9 cellular contexts compared by ENCODE assay signal in the genomic region with DNA sequence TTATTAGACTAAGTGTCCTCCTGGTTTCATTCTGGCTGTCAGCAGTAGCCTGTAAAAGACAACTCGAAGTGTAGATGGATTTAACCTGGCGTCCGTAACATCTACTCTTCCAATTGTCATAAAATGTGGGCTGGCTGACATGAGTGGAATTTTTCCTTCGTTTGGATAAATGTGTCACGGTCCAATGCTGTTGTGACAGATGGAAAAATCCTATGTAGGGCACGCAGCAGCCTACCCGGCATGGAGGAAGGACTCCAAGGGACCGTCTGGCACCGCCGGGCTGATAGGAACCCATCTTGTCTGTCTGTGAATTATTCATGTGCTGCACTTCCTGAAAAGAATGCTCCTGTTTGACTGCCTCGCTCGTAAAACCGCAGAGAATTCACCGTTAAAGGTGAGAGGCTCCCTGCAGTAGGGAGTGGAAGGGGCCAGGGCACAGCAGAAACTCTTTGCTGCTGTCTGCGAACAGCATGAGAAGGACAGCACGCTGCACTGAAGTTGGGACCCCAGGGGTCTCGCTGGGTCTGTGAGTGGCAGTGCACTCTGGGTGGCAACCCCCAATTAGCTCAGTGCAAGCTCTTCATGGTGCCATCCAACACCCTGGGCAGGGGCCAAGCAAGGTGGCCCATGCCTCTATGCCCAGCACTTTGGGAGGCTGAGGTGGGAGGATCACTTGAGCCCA. TPM values are rescaled to one million over a fixed set of nuclear protein-coding genes. Genes with fewer than 3 reads are reported as not detected.
DNase-seq lines count a peak whose midpoint lies in the region; ATAC-seq, FAIRE-seq and TF ChIP-seq lines count a peak whose summit lies in the region.
"Had no signal": no experiment of that assay in that cellular context is flagged by ENCODE, and none has a peak within 500 bp of the region (broad histone marks: within the 10 kb centered on the region; RNA-seq: fewer than 3 reads in every experiment).

No MANE protein-coding gene starts in this region.

- H3K4me1 Mint-ChIP-seq in natural killer cell treated with Interleukin-12 subunit alpha and Interleukin-12 subunit beta and Interleukin-15 and Interleukin-18, amount 100 ng/mL, for 72 hours (ENCODE audit: low read depth in 2 of 2): peaks cover 41 to 43% of the 10 kb centered on the region in 2 donors

- H3K36me3 ChIP-seq in GM12878 (ENCODE audit: control insufficient read depth in 2 of 2, insufficient read depth in 2 of 2, low read length in 1 of 2) (peaks cover 0 to 5% of the 10 kb centered on the region in 2 experiments; a peak in 3 of 4 replicates), vagina (peaks cover 0 to 3% of the 10 kb centered on the region in 2 donors)

- RAD21 ChIA-PET in GM12878 (lab: Charles Lee; ENCODE audit: unreplicated experiment): interaction anchor here (1.1 to 2.8 kb wide), 5 partner anchors 12 to 35 kb away, joined by 4 to 26 read pairs (median 6); no protein-coding TSS in a partner anchor

- peak; percentile 65; the same call in 1 of the 2 replicates for TF ChIP-seq POLR2A in GM12878 (IDR thresholded peaks at IDR 0.05; ENCODE audit: low read depth, low read length)
- TF ChIP-seq POLR2A in vagina (IDR thresholded peaks at IDR 0.05): no peak

- H3K36me3 Mint-ChIP-seq in natural killer cell treated with Interleukin-12 subunit alpha and Interleukin-12 subunit beta and Interleukin-15 and Interleukin-18, amount 100 ng/mL, for 72 hours: no peaks in the 10 kb centered on the region

- peak overlapping the region; percentile 55 for H3K4me3 Mint-ChIP-seq in natural killer cell treated with Interleukin-12 subunit alpha and Interleukin-12 subunit beta and Interleukin-15 and Interleukin-18, amount 100 ng/mL, for 72 hours

- H3K4me2 ChIP-seq in GM12878 (ENCODE audit: control insufficient read depth, insufficient read depth): peak overlapping the region; percentile 92

- TF ChIP-seq EP300 in GM12878 (IDR thresholded peaks at IDR 0.05; ENCODE audit: borderline replicate concordance in 1 of 2, control insufficient read depth in 1 of 2, low read depth in 2 of 2, low read length in 2 of 2): no peak; a peak in 1 of 4 replicates

- H2AFZ ChIP-seq in GM12878 (ENCODE audit: control insufficient read depth, low read depth, low read length): peak overlapping the region; percentile 33; the same call in 1 of the 2 replicates

- H3K4me1 ChIP-seq in GM12878 (ENCODE audit: control insufficient read depth, insufficient read depth, low read length) (peaks cover 45% of the 10 kb centered on the region), vagina (peaks cover 47% of the 10 kb centered on the region)

- H3K9me3 ChIP-seq in GM12878 (replicated peaks; ENCODE audit: control insufficient read depth, insufficient read depth, low read length) (no peaks in the 10 kb centered on the region), vagina (no peaks in the 10 kb centered on the region)

- SMC1A ChIA-PET in GM12878 (lab: Charles Lee; ENCODE audit: uncharacterized antibody, unreplicated experiment): interaction anchor here (0.5 to 3.2 kb wide), 8 partner anchors 10 to 27 kb away, joined by 3 to 12 read pairs (median 5); no protein-coding TSS in a partner anchor

- ATAC-seq in HG03432 (IDR thresholded peaks at IDR 0.05; ENCODE audit: unreplicated experiment) (peak; percentile 21), GM12878 (peak; percentile 49), omental fat pad (ENCODE audit: low FRiP score) (no peak)
- no peak for ATAC-seq in natural killer cell treated with Interleukin-12 subunit alpha and Interleukin-12 subunit beta and Interleukin-15 and Interleukin-18, amount 100 ng/mL, for 72 hours

- H3K27ac Mint-ChIP-seq in natural killer cell treated with Interleukin-12 subunit alpha and Interleukin-12 subunit beta and Interleukin-15 and Interleukin-18, amount 100 ng/mL, for 72 hours: peak overlapping the region; percentile 72 to 100

- CTCF ChIA-PET in GM12878 (lab: Yijun Ruan, JAX): interaction anchor here (1.2 to 5.0 kb wide), 4 partner anchors 10 to 25 kb away, joined by 3 to 39 read pairs (median 5); no protein-coding TSS in a partner anchor

- peak; percentile 38 for DNase-seq in DMS79 (lab: John Stamatoyannopoulos, UW)
- peak; percentile 58 to 75 (median 71) for DNase-seq in T-helper 1 cell
- DNase-seq in GM12878 (ENCODE audit: low read depth, low spot score): no peak
- DNase-seq in natural killer cell treated with Interleukin-12 subunit alpha and Interleukin-12 subunit beta and Interleukin-15 and Interleukin-18, amount 100 ng/mL, for 72 hours (ENCODE audit: low spot score): no peak
- DNase-seq in vagina (ENCODE audit: extremely low spot score in 2 of 2): no peak
- DNase-seq in omental fat pad (ENCODE audit: low spot score): no peak
- DNase-seq in SK-N-DZ (ENCODE audit: low spot score): no peak

- no peaks in the 10 kb centered on the region for H3K27me3 Mint-ChIP-seq in natural killer cell treated with Interleukin-12 subunit alpha and Interleukin-12 subunit beta and Interleukin-15 and Interleukin-18, amount 100 ng/mL, for 72 hours

- 1% methylated on average over 17 of the region's 17 CpGs for WGBS in GM12878 (ENCODE audit: insufficient coverage, insufficient replicate concordance, low lambda C conversion rate, missing lambda C conversion rate)

- intact Hi-C loops in GM12878 (cut with micrococcal nuclease; ENCODE audit: unreplicated experiment) (no loop called here), vagina (cut with DNase I) (no loop called here)

- in situ Hi-C loops in GM12878 (cut with MboI): no loop called here

- no peaks in the 10 kb centered on the region for H3K9me3 Mint-ChIP-seq in natural killer cell treated with Interleukin-12 subunit alpha and Interleukin-12 subunit beta and Interleukin-15 and Interleukin-18, amount 100 ng/mL, for 72 hours

- POLR2A ChIA-PET in GM12878 (lab: Charles Lee): interaction anchor here (0.6 to 13.0 kb wide), 9 partner anchors 7 to 33 kb away, joined by 3 to 210 read pairs (median 4); partner anchors contain the start of genes ALKBH4 and LRWD1

- no peak for TF ChIP-seq CTCF in GM12878 (IDR thresholded peaks at IDR 0.05 in 2 of 3, conservative IDR thresholded peaks at IDR 0.05 in 1 of 3; ENCODE audit: control insufficient read depth in 2 of 3, extremely low read depth in 1 of 3, insufficient read depth in 1 of 3, low read depth in 3 of 3, low read length in 3 of 3)
- no peak for TF ChIP-seq CTCF in vagina (IDR thresholded peaks at IDR 0.05)
- no peak for TF ChIP-seq CTCF in omental fat pad (IDR thresholded peaks at IDR 0.05)

- peaks cover 29% of the 10 kb centered on the region for H3K79me2 ChIP-seq in GM12878 (ENCODE audit: control insufficient read depth, insufficient read depth, low read length)

- H3K9ac ChIP-seq in GM12878 (ENCODE audit: control insufficient read depth, insufficient read depth, low read length): peak overlapping the region; percentile 72

- H4K20me1 ChIP-seq in GM12878 (ENCODE audit: control insufficient read depth, insufficient read depth): no peaks in the 10 kb centered on the region

- H3K27me3 ChIP-seq in GM12878 (replicated peaks in 1 of 2; ENCODE audit: control insufficient read depth in 2 of 2, insufficient read depth in 2 of 2, low read length in 1 of 2) (no peaks in the 10 kb centered on the region), vagina (no peaks in the 10 kb centered on the region)

- H3K27ac ChIP-seq in GM12878 (ENCODE audit: control insufficient read depth, insufficient read depth): peak overlapping the region; percentile 93
- H3K27ac ChIP-seq in vagina: peak overlapping the region; percentile 84

- H3K4me3 ChIP-seq in GM12878 (peak overlapping the region; percentile 15; the same call in 1 of the 2 replicates), vagina (no peak overlapping the region)
- H3K4me3 ChIP-seq: lung had no signal

- TF ChIP-seq RAD21 in GM12878 (IDR thresholded peaks at IDR 0.05; ENCODE audit: insufficient read depth, low read depth, low read length): no peak

- no TSS peak for BruUV-seq in GM12878 (replicated peaks; lab: Mats Ljungman, UMichigan)

- peak; percentile 97 for FAIRE-seq in GM12878 (lab: Jason Lieb, UNC)

RNA-seq across cellular contexts. Expression of gene ORAI2, which starts 1.6 kb away (rescaled TPM):
- 58.5 and 75.7 TPM in 2 replicates for total RNA-seq in GM12878 (2013; cell fraction: nucleolus; rRNA removed)
- 47.4 and 57.8 TPM in 2 replicates for total RNA-seq in GM12878 (2014; rRNA removed)
- total RNA-seq in GM12878 (2014; rRNA removed; fragmentation: Illumina TruSeq; extraction: Trizol): 18.8 and 19.7 TPM in 2 replicates
- 76.0 and 76.2 TPM in 2 replicates for total RNA-seq in GM12878 (2021)
- polyA plus RNA-seq in GM12878 (2011; ENCODE audit: low read depth): 13.3 TPM
- 19.8 and 35.9 TPM in 2 replicates for polyA plus RNA-seq in GM12878 (2011; rRNA removed)
- polyA plus RNA-seq in GM12878 (2011; cell fraction: cytosol; rRNA removed): 93.9 and 138 TPM in 2 replicates
- polyA plus RNA-seq in GM12878 (2011; cell fraction: nucleus; rRNA removed): 24.8 and 48.1 TPM in 2 replicates
- polyA plus RNA-seq in GM12878 (2012): 39.8 and 46.0 TPM in 2 replicates
- polyA plus RNA-seq in GM12878 (2014; fragmentation: Illumina TruSeq; extraction: Trizol): 6.7 and 18.0 TPM in 2 replicates
- polyA plus RNA-seq in GM12878 (2014; fragmentation: Nextera tagmentation; extraction: Ambion mirVana): 1 to 10 TPM; 5.8 to 8.0 TPM
- 72.6 and 75.6 TPM in 2 replicates for polyA plus RNA-seq in GM12878 (2014; rRNA removed)
- 100 to 1,000 TPM in 1 of 2 experiments, 10 to 100 TPM in 1; 85.0 to 111 TPM for polyA plus RNA-seq in GM12878 (2016; fragmentation: Nextera tagmentation; extraction: Ambion mirVana)
- polyA minus RNA-seq in GM12878 (2011; rRNA and poly(A)+ RNA removed): 68.1 and 120 TPM in 2 replicates
- polyA minus RNA-seq in GM12878 (2011; cell fraction: cytosol; rRNA and poly(A)+ RNA removed): 36.6 and 53.6 TPM in 2 replicates
- 9.7 and 27.0 TPM in 2 replicates for polyA minus RNA-seq in GM12878 (2011; cell fraction: nucleus; rRNA and poly(A)+ RNA removed)
- total RNA-seq in natural killer cell treated with Interleukin-12 subunit alpha and Interleukin-12 subunit beta and Interleukin-15 and Interleukin-18, amount 100 ng/mL, for 72 hours: 10 to 100 TPM; 56.5 to 70.4 TPM
- total RNA-seq in vagina: 15.5 TPM
- total RNA-seq in omental fat pad: 10 to 100 TPM; 11.4 to 31.6 (median 26.6) TPM
- polyA plus RNA-seq in SK-N-DZ (2014; cell fraction: cytosol; rRNA removed): 39.5 and 47.5 TPM in 2 replicates
- polyA plus RNA-seq in SK-N-DZ (2014; cell fraction: nucleus; rRNA removed): 5.3 and 6.4 TPM in 2 replicates

RNA-seq across cellular contexts. Expression of gene ALKBH4, which starts 32.9 kb away (rescaled TPM):
- total RNA-seq in GM12878 (2013; cell fraction: nucleolus; rRNA removed): 7.4 and 13.0 TPM in 2 replicates
- total RNA-seq in GM12878 (2014; rRNA removed) (14.6 and 16.9 TPM in 2 replicates), GM12878 (2014; rRNA removed; fragmentation: Illumina TruSeq; extraction: Trizol) (5.6 and 6.1 TPM in 2 replicates), GM12878 (2021) (11.9 and 14.8 TPM in 2 replicates), vagina (8.3 TPM), omental fat pad (10 to 100 TPM in 2 of 4 donors, 1 to 10 TPM in 2; 7.9 to 12.6 (median 9.7) TPM)
- polyA plus RNA-seq in GM12878 (2011; ENCODE audit: low read depth): 2.5 TPM
- polyA plus RNA-seq in GM12878 (2011; rRNA removed) (2.2 and 4.7 TPM in 2 replicates), GM12878 (2014; fragmentation: Illumina TruSeq; extraction: Trizol) (3.1 and 4.4 TPM in 2 replicates), GM12878 (2014; fragmentation: Nextera tagmentation; extraction: Ambion mirVana) (1 to 10 TPM; 4.1 to 9.1 TPM), GM12878 (2014; rRNA removed) (14.8 and 16.4 TPM in 2 replicates), GM12878 (2016; fragmentation: Nextera tagmentation; extraction: Ambion mirVana) (10 to 100 TPM; 13.6 to 15.7 TPM)
- polyA plus RNA-seq in GM12878 (2011; cell fraction: cytosol; rRNA removed): 7.6 and 12.6 TPM in 2 replicates
- 3.2 and 5.7 TPM in 2 replicates for polyA plus RNA-seq in GM12878 (2011; cell fraction: nucleus; rRNA removed)
- 7.5 and 7.6 TPM in 2 replicates for polyA plus RNA-seq in GM12878 (2012)
- 1.8 and 2.9 TPM in 2 replicates for polyA minus RNA-seq in GM12878 (2011; rRNA and poly(A)+ RNA removed)
- 1.2 and 3.3 TPM in 2 replicates for polyA minus RNA-seq in GM12878 (2011; cell fraction: cytosol; rRNA and poly(A)+ RNA removed)
- 2.4 and 4.1 TPM in 2 replicates for polyA minus RNA-seq in GM12878 (2011; cell fraction: nucleus; rRNA and poly(A)+ RNA removed)
- total RNA-seq in natural killer cell treated with Interleukin-12 subunit alpha and Interleukin-12 subunit beta and Interleukin-15 and Interleukin-18, amount 100 ng/mL, for 72 hours: 10 to 100 TPM in 1 of 2 donors, 1 to 10 TPM in 1; 7.8 to 19.3 TPM
- polyA plus RNA-seq in SK-N-DZ (2014; cell fraction: cytosol; rRNA removed): 29.0 and 33.8 TPM in 2 replicates
- 5.2 and 8.3 TPM in 2 replicates for polyA plus RNA-seq in SK-N-DZ (2014; cell fraction: nucleus; rRNA removed)

RNA-seq across cellular contexts. Expression of gene LRWD1, which starts 33.0 kb away (rescaled TPM):
- total RNA-seq in GM12878 (2013; cell fraction: nucleolus; rRNA removed): 14.5 and 20.6 TPM in 2 replicates
- total RNA-seq in GM12878 (2014; rRNA removed) (22.1 and 26.3 TPM in 2 replicates), GM12878 (2014; rRNA removed; fragmentation: Illumina TruSeq; extraction: Trizol) (21.5 and 26.0 TPM in 2 replicates), GM12878 (2021) (52.3 and 53.3 TPM in 2 replicates), vagina (11.0 TPM), omental fat pad (10 to 100 TPM in 3 of 4 donors, 1 to 10 TPM in 1; 9.8 to 19.3 (median 11.4) TPM)
- polyA plus RNA-seq in GM12878 (2011; ENCODE audit: low read depth): 7.6 TPM
- polyA plus RNA-seq in GM12878 (2011; rRNA removed) (10.3 and 22.4 TPM in 2 replicates), GM12878 (2014; fragmentation: Illumina TruSeq; extraction: Trizol) (6.1 and 18.2 TPM in 2 replicates), GM12878 (2014; fragmentation: Nextera tagmentation; extraction: Ambion mirVana) (1 to 10 TPM in 1 of 2 experiments, under 1 TPM in 1; 0.40 to 2.0 TPM), GM12878 (2014; rRNA removed) (64.4 and 72.4 TPM in 2 replicates), GM12878 (2016; fragmentation: Nextera tagmentation; extraction: Ambion mirVana) (10 to 100 TPM; 54.8 to 57.1 TPM)
- 31.1 and 46.1 TPM in 2 replicates for polyA plus RNA-seq in GM12878 (2011; cell fraction: cytosol; rRNA removed)
- polyA plus RNA-seq in GM12878 (2011; cell fraction: nucleus; rRNA removed): 48.4 and 79.5 TPM in 2 replicates
- polyA plus RNA-seq in GM12878 (2012): 14.6 and 16.7 TPM in 2 replicates
- 18.4 and 27.2 TPM in 2 replicates for polyA minus RNA-seq in GM12878 (2011; rRNA and poly(A)+ RNA removed)
- 13.2 and 19.0 TPM in 2 replicates for polyA minus RNA-seq in GM12878 (2011; cell fraction: cytosol; rRNA and poly(A)+ RNA removed)
- polyA minus RNA-seq in GM12878 (2011; cell fraction: nucleus; rRNA and poly(A)+ RNA removed): 14.1 and 29.3 TPM in 2 replicates
- 10 to 100 TPM; 22.9 to 44.2 TPM for total RNA-seq in natural killer cell treated with Interleukin-12 subunit alpha and Interleukin-12 subunit beta and Interleukin-15 and Interleukin-18, amount 100 ng/mL, for 72 hours
- polyA plus RNA-seq in SK-N-DZ (2014; cell fraction: cytosol; rRNA removed): 67.9 and 78.4 TPM in 2 replicates
- polyA plus RNA-seq in SK-N-DZ (2014; cell fraction: nucleus; rRNA removed): 91.6 and 102 TPM in 2 replicates

RNA-seq across cellular contexts. Expression of gene PRKRIP1, which starts 35.6 kb away (rescaled TPM):
- 90.6 and 113 TPM in 2 replicates for total RNA-seq in GM12878 (2013; cell fraction: nucleolus; rRNA removed)
- total RNA-seq in GM12878 (2014; rRNA removed): 26.4 and 27.8 TPM in 2 replicates
- 21.0 and 21.2 TPM in 2 replicates for total RNA-seq in GM12878 (2014; rRNA removed; fragmentation: Illumina TruSeq; extraction: Trizol)
- 25.1 and 32.4 TPM in 2 replicates for total RNA-seq in GM12878 (2021)
- polyA plus RNA-seq in GM12878 (2011; ENCODE audit: low read depth): 31.0 TPM
- polyA plus RNA-seq in GM12878 (2011; rRNA removed): 21.3 and 23.3 TPM in 2 replicates
- 24.1 and 34.0 TPM in 2 replicates for polyA plus RNA-seq in GM12878 (2011; cell fraction: cytosol; rRNA removed)
- polyA plus RNA-seq in GM12878 (2011; cell fraction: nucleus; rRNA removed): 80.6 and 93.3 TPM in 2 replicates
- 30.8 and 40.1 TPM in 2 replicates for polyA plus RNA-seq in GM12878 (2012)
- polyA plus RNA-seq in GM12878 (2014; fragmentation: Illumina TruSeq; extraction: Trizol): 12.7 and 17.7 TPM in 2 replicates
- 10 to 100 TPM; 17.0 to 18.3 TPM for polyA plus RNA-seq in GM12878 (2014; fragmentation: Nextera tagmentation; extraction: Ambion mirVana)
- 38.3 and 43.9 TPM in 2 replicates for polyA plus RNA-seq in GM12878 (2014; rRNA removed)
- polyA plus RNA-seq in GM12878 (2016; fragmentation: Nextera tagmentation; extraction: Ambion mirVana): 10 to 100 TPM; 31.6 to 38.4 TPM
- polyA minus RNA-seq in GM12878 (2011; rRNA and poly(A)+ RNA removed): 6.1 and 11.8 TPM in 2 replicates
- 5.9 and 7.0 TPM in 2 replicates for polyA minus RNA-seq in GM12878 (2011; cell fraction: cytosol; rRNA and poly(A)+ RNA removed)
- polyA minus RNA-seq in GM12878 (2011; cell fraction: nucleus; rRNA and poly(A)+ RNA removed): 16.8 and 30.2 TPM in 2 replicates
- 10 to 100 TPM; 26.7 to 39.5 TPM for total RNA-seq in natural killer cell treated with Interleukin-12 subunit alpha and Interleukin-12 subunit beta and Interleukin-15 and Interleukin-18, amount 100 ng/mL, for 72 hours
- 17.4 TPM for total RNA-seq in vagina
- total RNA-seq in omental fat pad: 10 to 100 TPM; 15.6 to 29.9 (median 20.2) TPM
- polyA plus RNA-seq in SK-N-DZ (2014; cell fraction: cytosol; rRNA removed): 27.2 and 37.1 TPM in 2 replicates
- 77.9 and 91.7 TPM in 2 replicates for polyA plus RNA-seq in SK-N-DZ (2014; cell fraction: nucleus; rRNA removed)

RNA-seq across cellular contexts. Expression of gene POLR2J, which starts 47.0 kb away (rescaled TPM):
- total RNA-seq in GM12878 (2013; cell fraction: nucleolus; rRNA removed): 18.6 and 25.8 TPM in 2 replicates
- total RNA-seq in GM12878 (2014; rRNA removed) (66.3 and 73.5 TPM in 2 replicates), GM12878 (2014; rRNA removed; fragmentation: Illumina TruSeq; extraction: Trizol) (73.8 and 78.0 TPM in 2 replicates), GM12878 (2021) (47.8 and 49.2 TPM in 2 replicates), vagina (20.1 TPM), omental fat pad (10 to 100 TPM; 15.4 to 26.6 (median 18.3) TPM)
- 14.7 TPM for polyA plus RNA-seq in GM12878 (2011; ENCODE audit: low read depth)
- polyA plus RNA-seq in GM12878 (2011; rRNA removed) (39.8 and 76.8 TPM in 2 replicates), GM12878 (2014; fragmentation: Illumina TruSeq; extraction: Trizol) (83.8 and 119 TPM in 2 replicates), GM12878 (2014; fragmentation: Nextera tagmentation; extraction: Ambion mirVana) (10 to 100 TPM; 16.4 to 43.4 TPM), GM12878 (2014; rRNA removed) (99.6 and 105 TPM in 2 replicates), GM12878 (2016; fragmentation: Nextera tagmentation; extraction: Ambion mirVana) (100 to 1,000 TPM; 110 to 116 TPM)
- 90.1 and 134 TPM in 2 replicates for polyA plus RNA-seq in GM12878 (2011; cell fraction: cytosol; rRNA removed)
- 55.3 and 57.1 TPM in 2 replicates for polyA plus RNA-seq in GM12878 (2011; cell fraction: nucleus; rRNA removed)
- 68.0 and 85.8 TPM in 2 replicates for polyA plus RNA-seq in GM12878 (2012)
- 16.8 and 42.1 TPM in 2 replicates for polyA minus RNA-seq in GM12878 (2011; rRNA and poly(A)+ RNA removed)
- polyA minus RNA-seq in GM12878 (2011; cell fraction: cytosol; rRNA and poly(A)+ RNA removed): 11.5 and 15.6 TPM in 2 replicates
- polyA minus RNA-seq in GM12878 (2011; cell fraction: nucleus; rRNA and poly(A)+ RNA removed): 67.7 and 94.0 TPM in 2 replicates
- 10 to 100 TPM; 56.9 to 57.6 TPM for total RNA-seq in natural killer cell treated with Interleukin-12 subunit alpha and Interleukin-12 subunit beta and Interleukin-15 and Interleukin-18, amount 100 ng/mL, for 72 hours
- polyA plus RNA-seq in SK-N-DZ (2014; cell fraction: cytosol; rRNA removed): 25.8 and 35.4 TPM in 2 replicates
- polyA plus RNA-seq in SK-N-DZ (2014; cell fraction: nucleus; rRNA removed): 26.2 and 33.6 TPM in 2 replicates

Comparison
In these comparisons a context has a peak if more than half of its experiments do, and no peak if none do; other contexts are left out.
1. DNase-seq: peak in DMS79 (single experiment) and T-helper 1 cell (5 of 5); none in GM12878 (single experiment), natural killer cell treated with Interleukin-12 subunit alpha and Interleukin-12 subunit beta and Interleukin-15 and Interleukin-18, amount 100 ng/mL, for 72 hours (single experiment), vagina (0 of 2), omental fat pad (single experiment) and SK-N-DZ (single experiment).
2. ATAC-seq: peak in HG03432 (single experiment) and GM12878 (single experiment); none in natural killer cell treated with Interleukin-12 subunit alpha and Interleukin-12 subunit beta and Interleukin-15 and Interleukin-18, amount 100 ng/mL, for 72 hours (0 of 2) and omental fat pad (single experiment).